In genomic region chr19:28425431-28425931, GRCh38 we compare ENCODE assay signal across 24 cellular contexts.
DNase-seq lines count a peak whose midpoint lies in the region; ATAC-seq and TF ChIP-seq lines count a peak whose summit lies in the region.
"Had no signal": no experiment of that assay in that cellular context is flagged by ENCODE, and none has a peak within 500 bp of the region (broad histone marks: within the 10 kb centered on the region; RNA-seq: fewer than 3 reads in every experiment).

No MANE protein-coding gene starts in this region.

- no peak for TF ChIP-seq CTCF in AG10803 (conservative IDR thresholded peaks at IDR 0.05; ENCODE audit: low read length)
- TF ChIP-seq CTCF in brain microvascular endothelial cell (IDR thresholded peaks at IDR 0.05; ENCODE audit: low read depth, low read length, missing control alignments) = no peak
- no peak for TF ChIP-seq CTCF in nephron (IDR thresholded peaks at IDR 0.05; ENCODE audit: unreplicated experiment in 3 of 3)
- TF ChIP-seq CTCF in glutamatergic neuron (IDR thresholded peaks at IDR 0.05; ENCODE audit: partially characterized antibody, unreplicated experiment) = no peak

- no peaks in the 10 kb centered on the region for H3K36me3 Mint-ChIP-seq in nephron (ENCODE audit: low read depth)
- H3K36me3 Mint-ChIP-seq in glutamatergic neuron (ENCODE audit: unreplicated experiment) = no peaks in the 10 kb centered on the region
- H3K36me3 Mint-ChIP-seq: activated naive CD4-positive, alpha-beta T cell treated with anti-CD3 and anti-CD28 coated beads, Interleukin-2, amount 50 U/mL, for 24 hours; naive thymus-derived CD4-positive, alpha-beta T cell had no signal

- H3K27me3 Mint-ChIP-seq in nephron (ENCODE audit: low read depth) (peaks cover 23% of the 10 kb centered on the region), glutamatergic neuron (ENCODE audit: unreplicated experiment) (no peaks in the 10 kb centered on the region)
- H3K27me3 Mint-ChIP-seq: activated naive CD4-positive, alpha-beta T cell treated with anti-CD3 and anti-CD28 coated beads, Interleukin-2, amount 50 U/mL, for 24 hours; memory B cell had no signal

- H3K27me3 ChIP-seq in HUES6 (ENCODE audit: control insufficient read depth, insufficient read depth, low read length) (no peaks in the 10 kb centered on the region), brain microvascular endothelial cell (replicated peaks) (no peaks in the 10 kb centered on the region)
- H3K27me3 ChIP-seq: body of pancreas had no signal

- peaks cover 47% of the 10 kb centered on the region for H3K4me1 ChIP-seq in HUES6 (ENCODE audit: control insufficient read depth, insufficient read depth, low read length)
- H3K4me1 ChIP-seq: body of pancreas, prostate gland, spleen had no signal

- H3K36me3 ChIP-seq in HUES6 (ENCODE audit: control insufficient read depth, insufficient read depth, low read length) (no peaks in the 10 kb centered on the region), brain microvascular endothelial cell (replicated peaks) (no peaks in the 10 kb centered on the region)
- H3K36me3 ChIP-seq: prostate gland, spleen had no signal

- H3K27ac ChIP-seq in HUES6 (ENCODE audit: low read depth, low read length) = peak overlapping the region; percentile 62; the same call in 1 of the 2 replicates
- H3K27ac ChIP-seq in brain microvascular endothelial cell = peak overlapping the region; percentile 71
- H3K27ac ChIP-seq: body of pancreas, prostate gland, spleen had no signal

- no peak overlapping the region for H3K9ac ChIP-seq in HUES6 (ENCODE audit: low read length)

- no peaks in the 10 kb centered on the region for H3K9me3 ChIP-seq in HUES6 (ENCODE audit: control insufficient read depth, insufficient read depth, low read depth, low read length)
- H3K9me3 ChIP-seq: body of pancreas, prostate gland had no signal

- in situ Hi-C loops in brain microvascular endothelial cell (cut with HindIII; ENCODE audit: low pct_ligation_motif_present, low sequenced_read_pairs) = no loop called here

- H3K4me1 Mint-ChIP-seq in nephron (peaks cover 24% of the 10 kb centered on the region), glutamatergic neuron (ENCODE audit: low read depth, unreplicated experiment) (no peaks in the 10 kb centered on the region)
- H3K4me1 Mint-ChIP-seq: memory B cell had no signal

- H3K4me3 ChIP-seq in AG10803 (ENCODE audit: low read length) (no peak overlapping the region), HUES6 (ENCODE audit: low read depth, low read length) (no peak overlapping the region), brain microvascular endothelial cell (ENCODE audit: low read depth, low read length) (no peak overlapping the region)
- H3K4me3 ChIP-seq: body of pancreas, prostate gland, spleen had no signal

- peak overlapping the region in 1 of 3 experiments; percentile 0 for H3K4me3 Mint-ChIP-seq in nephron
- H3K4me3 Mint-ChIP-seq in glutamatergic neuron (ENCODE audit: unreplicated experiment) = no peak overlapping the region
- H3K4me3 Mint-ChIP-seq: activated naive CD4-positive, alpha-beta T cell treated with anti-CD3 and anti-CD28 coated beads, Interleukin-2, amount 50 U/mL, for 24 hours; activated T-cell treated with anti-CD3 and anti-CD28 coated beads, Interleukin-2, amount 50 U/mL, for 72 hours; dendritic cell treated with granulocyte-macrophage colony-stimulating factor and Interleukin-4, amounts not matched to agents 40 ng/mL and 50 ng/mL, for 4 days; memory B cell; naive thymus-derived CD4-positive, alpha-beta T cell had no signal

- DNase-seq in AG10803 (ENCODE audit: low read depth) (peak; percentile 7), brain microvascular endothelial cell (peak; percentile 37), SKM-1 (lab: John Stamatoyannopoulos, UW; ENCODE audit: unreplicated experiment) (no peak), glutamatergic neuron (no peak), NCI-H82 (lab: John Stamatoyannopoulos, UW) (no peak)
- DNase-seq: activated CD4-positive, alpha-beta T cell treated with anti-CD3 and anti-CD28 coated beads for 1 hour; activated T-cell treated with anti-CD3 and anti-CD28 coated beads, Interleukin-2, amount 50 U/mL, for 72 hours; body of pancreas; C1 segment of cervical spinal cord; foreskin fibroblast; kidney; NCI-H1105; NCI-H2107; NCI-H526 treated with DMSO at 0.1 percent for 48 hours; spleen; stimulated activated CD4-positive, alpha-beta T cell treated with anti-CD3 and anti-CD28 coated beads, Interleukin-4, amount 100 ng/mL, for 4 hours had no signal

- H3K27ac Mint-ChIP-seq in nephron (peak overlapping the region in 2 of 3 experiments; percentile 38 to 82), glutamatergic neuron (ENCODE audit: unreplicated experiment) (no peak overlapping the region)
- H3K27ac Mint-ChIP-seq: activated T-cell treated with anti-CD3 and anti-CD28 coated beads, Interleukin-2, amount 50 U/mL, for 72 hours; dendritic cell treated with granulocyte-macrophage colony-stimulating factor and Interleukin-4, amounts not matched to agents 40 ng/mL and 50 ng/mL, for 4 days; memory B cell had no signal

- no peaks in the 10 kb centered on the region for H3K9me3 Mint-ChIP-seq in nephron
- H3K9me3 Mint-ChIP-seq in glutamatergic neuron (ENCODE audit: unreplicated experiment) = peaks cover 4% of the 10 kb centered on the region
- H3K9me3 Mint-ChIP-seq: activated naive CD4-positive, alpha-beta T cell treated with anti-CD3 and anti-CD28 coated beads, Interleukin-2, amount 50 U/mL, for 24 hours; activated T-cell treated with anti-CD3 and anti-CD28 coated beads, Interleukin-2, amount 50 U/mL, for 72 hours; dendritic cell treated with granulocyte-macrophage colony-stimulating factor and Interleukin-4, amounts not matched to agents 40 ng/mL and 50 ng/mL, for 4 days had no signal

- ATAC-seq in HG02938 (IDR thresholded peaks at IDR 0.05; ENCODE audit: unreplicated experiment) = no peak
- ATAC-seq: activated T-cell treated with anti-CD3 and anti-CD28 coated beads, Interleukin-2, amount 50 U/mL, for 72 hours; body of pancreas; naive thymus-derived CD4-positive, alpha-beta T cell had no signal

Comparison
In these comparisons a context has a peak if more than half of its experiments do, and no peak if none do; other contexts are left out.
1. DNase-seq: peak in AG10803 (single experiment) and brain microvascular endothelial cell (single experiment); none in SKM-1 (single experiment), glutamatergic neuron (single experiment) and NCI-H82 (single experiment).